17 cellular contexts compared by ENCODE assay signal in the genomic region with DNA sequence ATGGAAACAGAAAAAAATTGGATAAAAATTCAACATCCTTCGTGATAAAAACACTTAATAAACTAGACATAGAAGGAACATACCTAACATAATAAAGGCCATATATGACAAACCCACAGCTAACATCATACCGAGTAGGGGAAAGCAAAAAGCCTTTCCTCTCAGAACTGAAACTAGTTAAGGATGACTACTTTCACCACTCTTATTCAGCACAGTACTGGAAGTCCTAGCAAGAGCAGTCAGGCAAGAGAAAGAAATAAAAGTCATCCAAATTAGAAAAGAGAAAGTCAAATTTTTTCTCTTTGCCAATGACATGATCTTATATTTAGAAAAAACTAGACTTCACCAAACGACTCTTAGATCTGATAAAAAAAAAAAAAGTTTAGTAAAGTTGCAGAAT. TPM values are rescaled to one million over a fixed set of nuclear protein-coding genes. Genes with fewer than 3 reads are reported as not detected.
DNase-seq lines count a peak whose midpoint lies in the region; ATAC-seq and TF ChIP-seq lines count a peak whose summit lies in the region.
"Had no signal": no experiment of that assay in that cellular context is flagged by ENCODE, and none has a peak within 500 bp of the region (broad histone marks: within the 10 kb centered on the region; RNA-seq: fewer than 3 reads in every experiment).

No MANE protein-coding gene starts in this region.

- TF ChIP-seq POLR2A in body of pancreas (IDR thresholded peaks at IDR 0.05) (no peak), tibial nerve (IDR thresholded peaks at IDR 0.05) (no peak)

- WGBS in body of pancreas, 2 donors, result 89 to 94% methylated on average over 3 of the region's 3 CpGs
- WGBS in tibial nerve, 2 donors, result 86 to 90% methylated on average over 3 of the region's 3 CpGs

- no peaks in the 10 kb centered on the region for H4K20me1 ChIP-seq in OCI-LY3 (ENCODE audit: insufficient read depth, low read length)

- H3K4me3 ChIP-seq in OCI-LY3 (ENCODE audit: low read length), result no peak overlapping the region
- H3K4me3 ChIP-seq in body of pancreas, result no peak overlapping the region
- H3K4me3 ChIP-seq in tibial nerve, result no peak overlapping the region
- H3K4me3 ChIP-seq: suprapubic skin had no signal

- H3K27ac ChIP-seq in OCI-LY3 (ENCODE audit: low read length) (no peak overlapping the region), body of pancreas (no peak overlapping the region), tibial nerve (no peak overlapping the region)
- H3K27ac ChIP-seq: suprapubic skin had no signal

- H3K4me1 ChIP-seq in OCI-LY3 (ENCODE audit: low read length) (peaks cover 13% of the 10 kb centered on the region), body of pancreas (no peaks in the 10 kb centered on the region), tibial nerve (no peaks in the 10 kb centered on the region)
- H3K4me1 ChIP-seq: suprapubic skin had no signal

- TF ChIP-seq EP300 in tibial nerve (IDR thresholded peaks at IDR 0.05), result no peak

- no peak overlapping the region for H3K9ac ChIP-seq in OCI-LY3 (ENCODE audit: low read length)

- H3K4me2 ChIP-seq in OCI-LY3 (ENCODE audit: low read length), result peak overlapping the region; percentile 27; the same call in 1 of the 2 replicates

- peaks cover 31% of the 10 kb centered on the region for H3K36me3 ChIP-seq in OCI-LY3 (replicated peaks; ENCODE audit: low read depth, low read length)
- no peaks in the 10 kb centered on the region for H3K36me3 ChIP-seq in body of pancreas (replicated peaks in 1 of 2; ENCODE audit: insufficient read depth in 1 of 2, low read depth in 2 of 2)
- peaks cover 0 to 97% (median 8%) of the 10 kb centered on the region in 3 donors for H3K36me3 ChIP-seq in tibial nerve

- ATAC-seq in GM18519 (IDR thresholded peaks at IDR 0.05; ENCODE audit: low FRiP score, unreplicated experiment) (peak; percentile 72), GM21360 (IDR thresholded peaks at IDR 0.05; ENCODE audit: unreplicated experiment) (peak; percentile 68), HG02973 (IDR thresholded peaks at IDR 0.05; ENCODE audit: unreplicated experiment) (peak; percentile 92), body of pancreas (no peak)

- DNase-seq in body of pancreas (no peak), tibial nerve (ENCODE audit: low spot score in 2 of 2) (no peak), NCI-H748 (lab: John Stamatoyannopoulos, UW; ENCODE audit: unreplicated experiment) (no peak)
- DNase-seq: activated CD4-positive, alpha-beta T cell treated with anti-CD3 and anti-CD28 coated beads for 4 hours; activated T-cell treated with anti-CD3 and anti-CD28 coated beads, Interleukin-2, amount 50 U/mL, for 24 hours; caudate nucleus; GOT3; kidney glomerular epithelial cell; NCI-H187; NCI-H446; SHP77 treated with DMSO at 0.1 percent for 48 hours had no signal

- TF ChIP-seq CTCF in OCI-LY3 (IDR thresholded peaks at IDR 0.05; ENCODE audit: low read depth, low read length), result no peak
- TF ChIP-seq CTCF in body of pancreas (IDR thresholded peaks at IDR 0.05), result no peak
- no peak for TF ChIP-seq CTCF in tibial nerve (IDR thresholded peaks at IDR 0.05)

- H3K9me3 ChIP-seq in OCI-LY3 (ENCODE audit: insufficient read depth, low read length) (peaks cover 29% of the 10 kb centered on the region; the same call in 1 of the 2 replicates), body of pancreas (peaks cover 0 to 5% (median 0%) of the 10 kb centered on the region in 3 donors), tibial nerve (peaks cover 0 to 64% (median 21%) of the 10 kb centered on the region in 4 donors)

- H3K27me3 ChIP-seq in OCI-LY3 (ENCODE audit: low read depth, low read length) (no peaks in the 10 kb centered on the region), body of pancreas (no peaks in the 10 kb centered on the region), tibial nerve (no peaks in the 10 kb centered on the region)
- H3K27me3 ChIP-seq: suprapubic skin had no signal

- H3K79me2 ChIP-seq in OCI-LY3 (ENCODE audit: low read length), result no peaks in the 10 kb centered on the region

- no peak overlapping the region for H2AFZ ChIP-seq in OCI-LY3 (ENCODE audit: low read depth, low read length)

- intact Hi-C loops in body of pancreas (cut with DNase I), result no loop called here

RNA-seq across cellular contexts. Expression of a gene that starts 25.8 kb away (rescaled TPM):
- total RNA-seq in body of pancreas, result not detected
- 1 to 10 TPM in 1 of 4 donors, not detected in 3; 1.6 TPM for total RNA-seq in tibial nerve
- total RNA-seq: M059J had no signal
